ENCODE assay signal across 1 cellular context in the genomic region with DNA sequence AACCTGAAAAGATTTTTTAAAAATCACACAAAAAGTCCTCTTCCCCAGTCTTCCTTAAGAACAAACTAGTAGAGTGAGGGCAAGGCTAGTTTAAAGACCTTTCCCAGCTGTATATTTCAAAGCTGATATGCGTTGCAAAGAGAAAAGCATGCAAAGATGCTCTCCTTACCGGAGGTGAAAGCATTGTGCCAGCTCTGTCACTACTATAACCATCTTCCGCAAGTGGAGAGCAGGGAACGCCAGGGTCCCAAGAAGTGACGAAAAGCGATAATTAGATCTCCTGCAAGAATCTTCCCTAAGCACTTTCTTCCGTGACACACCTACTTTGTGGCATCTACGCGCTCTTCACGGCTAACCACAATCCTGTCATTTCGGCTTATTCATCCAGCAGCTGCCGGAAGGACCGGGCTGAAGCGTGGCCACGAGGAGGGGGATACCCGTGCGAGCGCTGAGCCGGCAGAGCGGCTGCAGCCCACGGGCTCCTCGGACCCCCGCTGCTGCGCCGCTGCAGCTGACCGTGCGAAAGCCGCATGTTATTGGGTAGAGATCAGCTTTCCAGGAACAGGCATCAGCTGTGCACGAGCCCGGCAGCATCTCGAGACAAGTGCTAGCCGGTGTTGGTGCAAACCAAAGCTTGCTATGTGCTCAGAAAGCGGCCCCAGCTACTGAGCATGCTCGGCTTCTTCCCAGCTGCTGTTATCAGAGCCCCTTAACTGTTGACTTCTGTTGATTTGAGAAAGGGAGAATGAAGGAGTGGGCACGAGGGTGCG.
TF ChIP-seq lines count a peak whose summit lies in the region.

No MANE protein-coding gene starts in this region.

TF ChIP-seq in SK-N-SH, 30 proteins besides CTCF, POLR2A, EP300 and RAD21 (continued from another document):
- TF ChIP-seq REST (IDR thresholded peaks at IDR 0.05; ENCODE audit: low read depth, low read length): no peak
- TF ChIP-seq, protein P1, sequence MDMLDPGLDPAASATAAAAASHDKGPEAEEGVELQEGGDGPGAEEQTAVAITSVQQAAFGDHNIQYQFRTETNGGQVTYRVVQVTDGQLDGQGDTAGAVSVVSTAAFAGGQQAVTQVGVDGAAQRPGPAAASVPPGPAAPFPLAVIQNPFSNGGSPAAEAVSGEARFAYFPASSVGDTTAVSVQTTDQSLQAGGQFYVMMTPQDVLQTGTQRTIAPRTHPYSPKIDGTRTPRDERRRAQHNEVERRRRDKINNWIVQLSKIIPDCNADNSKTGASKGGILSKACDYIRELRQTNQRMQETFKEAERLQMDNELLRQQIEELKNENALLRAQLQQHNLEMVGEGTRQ (IDR thresholded peaks at IDR 0.05; ENCODE audit: borderline replicate concordance, low read depth, low read length): no peak
- TF ChIP-seq RXRA (IDR thresholded peaks at IDR 0.05; ENCODE audit: borderline replicate concordance, low read depth): no peak
- TF ChIP-seq NRF1 (IDR thresholded peaks at IDR 0.05; ENCODE audit: low read depth, low read length): peak; percentile 51; the same call in 1 of the 2 replicates
- no peak; the same call in 1 of the 2 replicates for TF ChIP-seq JUND (IDR thresholded peaks at IDR 0.05)
- no peak for TF ChIP-seq YY1 (IDR thresholded peaks at IDR 0.05; ENCODE audit: low read depth)
- no peak for TF ChIP-seq MXI1 (IDR thresholded peaks at IDR 0.05; ENCODE audit: low read depth, low read length)
- no peak for TF ChIP-seq POLR2AphosphoS5 (IDR thresholded peaks at IDR 0.05; ENCODE audit: low read depth, low read length)
- TF ChIP-seq TCF12 (IDR thresholded peaks at IDR 0.05): peak; percentile 53
- TF ChIP-seq, protein P2, sequence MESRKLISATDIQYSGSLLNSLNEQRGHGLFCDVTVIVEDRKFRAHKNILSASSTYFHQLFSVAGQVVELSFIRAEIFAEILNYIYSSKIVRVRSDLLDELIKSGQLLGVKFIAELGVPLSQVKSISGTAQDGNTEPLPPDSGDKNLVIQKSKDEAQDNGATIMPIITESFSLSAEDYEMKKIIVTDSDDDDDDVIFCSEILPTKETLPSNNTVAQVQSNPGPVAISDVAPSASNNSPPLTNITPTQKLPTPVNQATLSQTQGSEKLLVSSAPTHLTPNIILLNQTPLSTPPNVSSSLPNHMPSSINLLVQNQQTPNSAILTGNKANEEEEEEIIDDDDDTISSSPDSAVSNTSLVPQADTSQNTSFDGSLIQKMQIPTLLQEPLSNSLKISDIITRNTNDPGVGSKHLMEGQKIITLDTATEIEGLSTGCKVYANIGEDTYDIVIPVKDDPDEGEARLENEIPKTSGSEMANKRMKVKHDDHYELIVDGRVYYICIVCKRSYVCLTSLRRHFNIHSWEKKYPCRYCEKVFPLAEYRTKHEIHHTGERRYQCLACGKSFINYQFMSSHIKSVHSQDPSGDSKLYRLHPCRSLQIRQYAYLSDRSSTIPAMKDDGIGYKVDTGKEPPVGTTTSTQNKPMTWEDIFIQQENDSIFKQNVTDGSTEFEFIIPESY (IDR thresholded peaks at IDR 0.05; ENCODE audit: borderline replicate concordance, low read depth): no peak
- TF ChIP-seq NFIC (IDR thresholded peaks at IDR 0.05; ENCODE audit: borderline replicate concordance): no peak; the same call in 1 of the 2 replicates
